In genomic region chr16:1414532-1415265, GRCh38 we compare ENCODE assay signal across 1 cellular context.
TF ChIP-seq lines count a peak whose summit lies in the region.

TSS of gene UNKL (minus strand) at chr16:1414704. CDS start at chr16:1414691, 13 bp downstream.

TF ChIP-seq in GM12878, 131 proteins besides CTCF, POLR2A, EP300 and RAD21 (continued from another document):
- TF ChIP-seq GABPA (IDR thresholded peaks at IDR 0.05; ENCODE audit: low read depth) (no peak), NR2C1 (IDR thresholded peaks at IDR 0.05) (no peak), KAT2A (conservative IDR thresholded peaks at IDR 0.05; ENCODE audit: control insufficient read depth, low read depth, low read length) (no peak), BMI1 (IDR thresholded peaks at IDR 0.05; ENCODE audit: borderline replicate concordance) (no peak), TAF1 (IDR thresholded peaks at IDR 0.05; ENCODE audit: borderline replicate concordance, low read depth, low read length) (peak; percentile 48; the same call in 1 of the 2 replicates), SKIL (IDR thresholded peaks at IDR 0.05; ENCODE audit: low read depth, poor library complexity, severe bottlenecking) (no peak), SMAD5 (IDR thresholded peaks at IDR 0.05; ENCODE audit: low read depth) (no peak), CREB1 (IDR thresholded peaks at IDR 0.05; ENCODE audit: low read depth) (no peak), ZBED1 (IDR thresholded peaks at IDR 0.05; ENCODE audit: borderline replicate concordance) (no peak), SPI1 (IDR thresholded peaks at IDR 0.05; ENCODE audit: borderline replicate concordance, insufficient read depth, low read depth, low read length) (no peak)
